Comparison of ENCODE assay signal across 8 cellular contexts in genomic region chr22:42960873-42961690, GRCh38. TPM values are rescaled to one million over a fixed set of nuclear protein-coding genes. Genes with fewer than 3 reads are reported as not detected.
DNase-seq lines count a peak whose midpoint lies in the region; ATAC-seq and TF ChIP-seq lines count a peak whose summit lies in the region.
"Not testable (repeated sequence)": the region's sequence is repeated elsewhere in the genome, so short reads cannot be mapped to it uniquely, and the experiment has no call there.

No MANE protein-coding gene starts in this region.

- H3K9me3 ChIP-seq in cardiac muscle cell (ENCODE audit: low read depth); lower lobe of right lung; neural progenitor cell (ENCODE audit: low read depth); spleen: not testable (repeated sequence)

- not testable (repeated sequence) for H3K9me3 Mint-ChIP-seq in HFFc6; T-helper 2 cell treated with Interferon-gamma antibody and Interleukin-4, amounts not matched to agents 5 μg/mL and 100 μg/mL, for 36 hours; neural progenitor cell

- not testable (repeated sequence) for H3K27me3 ChIP-seq in ACC112 (ENCODE audit: insufficient read depth, low read length); brain microvascular endothelial cell (replicated peaks); cardiac muscle cell; lower lobe of right lung (ENCODE audit: low read depth); neural progenitor cell; spleen (replicated peaks in 1 of 7)

- not testable (repeated sequence) for TF ChIP-seq POLR2A in spleen (IDR thresholded peaks at IDR 0.05)

- not testable (repeated sequence) for H3K4me3 ChIP-seq in ACC112 (ENCODE audit: low read depth, low read length); brain microvascular endothelial cell (ENCODE audit: low read depth, low read length); cardiac muscle cell; lower lobe of right lung; neural progenitor cell; spleen

- H2AFZ ChIP-seq in ACC112 (ENCODE audit: low read length, unreplicated experiment); neural progenitor cell (replicated peaks): not testable (repeated sequence)

- H3F3A ChIP-seq in neural progenitor cell (ENCODE audit: low read depth) = not testable (repeated sequence)

- H3K4me1 Mint-ChIP-seq in HFFc6 (ENCODE audit: low read depth) (peaks cover 77% of the 10 kb centered on the region), neural progenitor cell (peaks cover 63% of the 10 kb centered on the region)
- H3K4me1 Mint-ChIP-seq in T-helper 2 cell treated with Interferon-gamma antibody and Interleukin-4, amounts not matched to agents 5 μg/mL and 100 μg/mL, for 36 hours (ENCODE audit: low read depth) = peaks cover 51% of the 10 kb centered on the region

- not testable (repeated sequence) for DNase-seq in HFFc6; T-helper 2 cell treated with Interferon-gamma antibody and Interleukin-4, amounts not matched to agents 5 μg/mL and 100 μg/mL, for 36 hours (ENCODE audit: low spot score); brain microvascular endothelial cell; cardiac muscle cell (ENCODE audit: low read depth in 1 of 2, low spot score in 1 of 2); lower lobe of right lung; neural progenitor cell (ENCODE audit: low spot score); spleen

- H3K4me2 ChIP-seq in neural progenitor cell = peak overlapping the region; percentile 21

- peaks cover 52% of the 10 kb centered on the region for H3K79me2 ChIP-seq in ACC112 (ENCODE audit: control insufficient read depth, insufficient read depth, low read length, unreplicated experiment)
- peaks cover 90% of the 10 kb centered on the region for H3K79me2 ChIP-seq in neural progenitor cell (ENCODE audit: low read depth)

- peak; percentile 31 to 32 for ATAC-seq in lower lobe of right lung

- H3K27me3 Mint-ChIP-seq in HFFc6 (ENCODE audit: insufficient read depth); T-helper 2 cell treated with Interferon-gamma antibody and Interleukin-4, amounts not matched to agents 5 μg/mL and 100 μg/mL, for 36 hours (ENCODE audit: low read depth); neural progenitor cell (ENCODE audit: insufficient read depth, low read depth): not testable (repeated sequence)

- TF ChIP-seq CTCF in HFFc6 (IDR thresholded peaks at IDR 0.05); brain microvascular endothelial cell (IDR thresholded peaks at IDR 0.05; ENCODE audit: low read depth, low read length, missing control alignments); cardiac muscle cell (IDR thresholded peaks at IDR 0.05; ENCODE audit: low read depth, low read length); lower lobe of right lung (IDR thresholded peaks at IDR 0.05); neural progenitor cell (IDR thresholded peaks at IDR 0.05); spleen (IDR thresholded peaks at IDR 0.05 in 8 of 11, conservative IDR thresholded peaks at IDR 0.05 in 3 of 11): not testable (repeated sequence)

- not testable (repeated sequence) for H3K36me3 ChIP-seq in ACC112 (ENCODE audit: insufficient read depth, low read length); brain microvascular endothelial cell (replicated peaks); cardiac muscle cell; lower lobe of right lung; neural progenitor cell
- H3K36me3 ChIP-seq in spleen = peaks cover 0 to 19% (median 0%) of the 10 kb centered on the region in 6 donors

- H3K27ac ChIP-seq in ACC112 (ENCODE audit: low read depth, low read length) = peak overlapping the region; percentile 72; the same call in 1 of the 2 replicates
- H3K27ac ChIP-seq in brain microvascular endothelial cell = peak overlapping the region; percentile 95
- H3K27ac ChIP-seq in cardiac muscle cell = peak overlapping the region; percentile 91
- H3K27ac ChIP-seq in lower lobe of right lung = peak overlapping the region; percentile 80
- not testable (repeated sequence) for H3K27ac ChIP-seq in neural progenitor cell
- peak overlapping the region in 6 of 8 donors; percentile 16 to 78 (median 60) for H3K27ac ChIP-seq in spleen

- H3K36me3 Mint-ChIP-seq in HFFc6 (ENCODE audit: low read depth) = peaks cover 33% of the 10 kb centered on the region
- not testable (repeated sequence) for H3K36me3 Mint-ChIP-seq in T-helper 2 cell treated with Interferon-gamma antibody and Interleukin-4, amounts not matched to agents 5 μg/mL and 100 μg/mL, for 36 hours (ENCODE audit: low read depth); neural progenitor cell

- in situ Hi-C loops in brain microvascular endothelial cell (cut with HindIII; ENCODE audit: low pct_ligation_motif_present, low sequenced_read_pairs) = not testable (repeated sequence)

- H3K4me1 ChIP-seq in ACC112 (ENCODE audit: control insufficient read depth, insufficient read depth, low read length, unreplicated experiment) (peaks cover 11% of the 10 kb centered on the region), cardiac muscle cell (ENCODE audit: low read depth) (peaks cover 62% of the 10 kb centered on the region), lower lobe of right lung (peaks cover 70% of the 10 kb centered on the region), neural progenitor cell (peaks cover 37% of the 10 kb centered on the region), spleen (peaks cover 21 to 97% (median 60%) of the 10 kb centered on the region in 6 donors)

- H3K4me3 Mint-ChIP-seq in HFFc6; T-helper 2 cell treated with Interferon-gamma antibody and Interleukin-4, amounts not matched to agents 5 μg/mL and 100 μg/mL, for 36 hours; neural progenitor cell: not testable (repeated sequence)

- H3K9ac ChIP-seq in neural progenitor cell = not testable (repeated sequence)

- WGBS in spleen, 5 donors = 82 to 93% (median 92%) methylated on average over 9 of the region's 9 CpGs

- peak overlapping the region; percentile 80 for H3K27ac Mint-ChIP-seq in HFFc6
- peak overlapping the region; percentile 22 for H3K27ac Mint-ChIP-seq in T-helper 2 cell treated with Interferon-gamma antibody and Interleukin-4, amounts not matched to agents 5 μg/mL and 100 μg/mL, for 36 hours
- H3K27ac Mint-ChIP-seq in neural progenitor cell = not testable (repeated sequence)

- peaks cover 89% of the 10 kb centered on the region for H4K20me1 ChIP-seq in neural progenitor cell (ENCODE audit: low read depth)

- intact Hi-C loops in lower lobe of right lung (cut with DNase I); spleen (cut with DNase I; ENCODE audit: low total_unique reads): not testable (repeated sequence)

RNA-seq across cellular contexts. Expression of gene PACSIN2, which starts 53.9 kb away (rescaled TPM):
- 10 to 100 TPM; 69.8 to 97.3 (median 76.2) TPM for total RNA-seq in HFFc6 (2021; fragmentation: NEBNext Ultra II Directional; extraction: Animal tissue kit (Norgen Biotek cat#: 25700))
- total RNA-seq in cardiac muscle cell (54.1 and 70.5 TPM in 2 replicates), lower lobe of right lung (104 TPM), neural progenitor cell (ENCODE audit: low replicate concordance) (38.1 and 48.7 TPM in 2 replicates), spleen (10 to 100 TPM; 48.0 to 98.1 (median 78.2) TPM)
- polyA plus RNA-seq in cardiac muscle cell (67.7 and 85.5 TPM in 2 replicates), spleen (10 to 100 TPM; 24.2 to 38.0 (median 25.1) TPM)
